Comparison of ENCODE assay signal across 8 cellular contexts in genomic region chr1:9826087-9826486, GRCh38. TPM values are rescaled to one million over a fixed set of nuclear protein-coding genes. Genes with fewer than 3 reads are reported as not detected.
DNase-seq lines count a peak whose midpoint lies in the region; ATAC-seq and TF ChIP-seq lines count a peak whose summit lies in the region.
"Had no signal": no experiment of that assay in that cellular context is flagged by ENCODE, and none has a peak within 500 bp of the region (broad histone marks: within the 10 kb centered on the region; RNA-seq: fewer than 3 reads in every experiment).

No MANE protein-coding gene starts in this region.

- no peak overlapping the region for H3K4me3 ChIP-seq in stomach

- peaks cover 40% of the 10 kb centered on the region for H3K4me1 Mint-ChIP-seq in HFFc6 (ENCODE audit: low read depth)
- peaks cover 42% of the 10 kb centered on the region for H3K4me1 Mint-ChIP-seq in activated B cell treated with CpG ODN at 0.5 μM for 24 hours
- peaks cover 19% of the 10 kb centered on the region for H3K4me1 Mint-ChIP-seq in memory B cell

- POLR2A ChIA-PET in activated B cell treated with CpG ODN at 0.5 μM for 24 hours (lab: Charles Lee): interaction anchor here (0.6 to 1.6 kb wide), 2 partner anchors 12 to 25 kb away, joined by 6 to 7 read pairs; no protein-coding TSS in a partner anchor

- intact Hi-C loops in activated B cell treated with CpG ODN at 0.5 μM for 24 hours (cut with micrococcal nuclease) (no loop called here), stomach (cut with DNase I; ENCODE audit: low total_unique reads) (no loop called here)

- no peak for TF ChIP-seq EP300 in stomach (IDR thresholded peaks at IDR 0.05)

- H3K4me3 Mint-ChIP-seq in HFFc6 (peak overlapping the region; percentile 74), activated B cell treated with CpG ODN at 0.5 μM for 24 hours (peak overlapping the region; percentile 79), memory B cell (no peak overlapping the region)

- TF ChIP-seq POLR2A in stomach (IDR thresholded peaks at IDR 0.05): no peak

- H3K9me3 ChIP-seq in stomach: no peaks in the 10 kb centered on the region
- H3K9me3 ChIP-seq: neutrophil had no signal

- CTCF ChIA-PET in activated B cell treated with CpG ODN at 0.5 μM for 24 hours (lab: Charles Lee): interaction anchor here (1.3 to 2.4 kb wide), 2 partner anchors 17 to 41 kb away, joined by 3 to 12 read pairs; no protein-coding TSS in a partner anchor

- H3K27ac Mint-ChIP-seq in HFFc6 (peak overlapping the region; percentile 77; the same call in 1 of the 2 replicates), activated B cell treated with CpG ODN at 0.5 μM for 24 hours (peak overlapping the region; percentile 82), memory B cell (peak overlapping the region; percentile 51)

- no peak for ATAC-seq in activated B cell treated with CpG ODN at 0.5 μM for 24 hours (ENCODE audit: low read depth)
- ATAC-seq in memory B cell (ENCODE audit: low read depth): no peak
- no peak for ATAC-seq in GM18858 (IDR thresholded peaks at IDR 0.05; ENCODE audit: unreplicated experiment)

- 80 to 91% (median 85%) methylated on average over 3 of the region's 3 CpGs for WGBS in stomach, 5 donors

- TF ChIP-seq CTCF in HFFc6 (IDR thresholded peaks at IDR 0.05) (no peak), activated B cell treated with CpG ODN at 0.5 μM for 24 hours (IDR thresholded peaks at IDR 0.05) (no peak), stomach (IDR thresholded peaks at IDR 0.05) (no peak)

- H3K36me3 ChIP-seq in stomach: no peaks in the 10 kb centered on the region
- H3K36me3 ChIP-seq: neutrophil had no signal

- H3K27me3 Mint-ChIP-seq in HFFc6 (ENCODE audit: insufficient read depth): peaks cover 8% of the 10 kb centered on the region; the same call in 1 of the 2 replicates
- no peaks in the 10 kb centered on the region for H3K27me3 Mint-ChIP-seq in activated B cell treated with CpG ODN at 0.5 μM for 24 hours
- no peaks in the 10 kb centered on the region for H3K27me3 Mint-ChIP-seq in memory B cell

- H3K27ac ChIP-seq in stomach: peak overlapping the region in 4 of 5 donors; percentile 82 to 94 (median 92)
- H3K27ac ChIP-seq: neutrophil had no signal

- DNase-seq in HFFc6 (no peak), activated B cell treated with CpG ODN at 0.5 μM for 24 hours (no peak), memory B cell (ENCODE audit: low spot score in 2 of 2) (no peak), stomach (no peak), GF-D8 (lab: John Stamatoyannopoulos, UW) (no peak)
- no peak for DNase-seq in stimulated activated CD4-positive, alpha-beta T cell treated with anti-CD3 and anti-CD28 coated beads, Interleukin-12 subunit alpha, Interleukin-12 subunit beta, amount 100 ng/mL, for 4 hours

- H3K9me3 Mint-ChIP-seq in HFFc6 (no peaks in the 10 kb centered on the region), activated B cell treated with CpG ODN at 0.5 μM for 24 hours (no peaks in the 10 kb centered on the region), memory B cell (no peaks in the 10 kb centered on the region)

- peaks cover 30 to 42% (median 39%) of the 10 kb centered on the region in 4 donors for H3K4me1 ChIP-seq in stomach

- H3K27me3 ChIP-seq in stomach: no peaks in the 10 kb centered on the region

- H3K36me3 Mint-ChIP-seq in HFFc6 (ENCODE audit: low read depth) (peaks cover 4% of the 10 kb centered on the region; the same call in 1 of the 2 replicates), activated B cell treated with CpG ODN at 0.5 μM for 24 hours (ENCODE audit: low read depth) (no peaks in the 10 kb centered on the region), memory B cell (no peaks in the 10 kb centered on the region)

RNA-seq across cellular contexts. Expression of gene CLSTN1, which starts 2.3 kb away (rescaled TPM):
- total RNA-seq in HFFc6 (2021; fragmentation: NEBNext Ultra II Directional; extraction: Animal tissue kit (Norgen Biotek cat#: 25700)): 100 to 1,000 TPM; 128 to 151 (median 137) TPM
- total RNA-seq in activated B cell treated with CpG ODN at 0.5 μM for 24 hours: 50.7 and 52.2 TPM in 2 replicates
- total RNA-seq in stomach: 100 to 1,000 TPM in 1 of 5 donors, 10 to 100 TPM in 4; 15.8 to 156 (median 42.6) TPM
- 10 to 100 TPM; 10.5 to 59.3 (median 18.9) TPM for polyA plus RNA-seq in stomach
